Comparison of ENCODE assay signal across 1 cellular context in the genomic region with DNA sequence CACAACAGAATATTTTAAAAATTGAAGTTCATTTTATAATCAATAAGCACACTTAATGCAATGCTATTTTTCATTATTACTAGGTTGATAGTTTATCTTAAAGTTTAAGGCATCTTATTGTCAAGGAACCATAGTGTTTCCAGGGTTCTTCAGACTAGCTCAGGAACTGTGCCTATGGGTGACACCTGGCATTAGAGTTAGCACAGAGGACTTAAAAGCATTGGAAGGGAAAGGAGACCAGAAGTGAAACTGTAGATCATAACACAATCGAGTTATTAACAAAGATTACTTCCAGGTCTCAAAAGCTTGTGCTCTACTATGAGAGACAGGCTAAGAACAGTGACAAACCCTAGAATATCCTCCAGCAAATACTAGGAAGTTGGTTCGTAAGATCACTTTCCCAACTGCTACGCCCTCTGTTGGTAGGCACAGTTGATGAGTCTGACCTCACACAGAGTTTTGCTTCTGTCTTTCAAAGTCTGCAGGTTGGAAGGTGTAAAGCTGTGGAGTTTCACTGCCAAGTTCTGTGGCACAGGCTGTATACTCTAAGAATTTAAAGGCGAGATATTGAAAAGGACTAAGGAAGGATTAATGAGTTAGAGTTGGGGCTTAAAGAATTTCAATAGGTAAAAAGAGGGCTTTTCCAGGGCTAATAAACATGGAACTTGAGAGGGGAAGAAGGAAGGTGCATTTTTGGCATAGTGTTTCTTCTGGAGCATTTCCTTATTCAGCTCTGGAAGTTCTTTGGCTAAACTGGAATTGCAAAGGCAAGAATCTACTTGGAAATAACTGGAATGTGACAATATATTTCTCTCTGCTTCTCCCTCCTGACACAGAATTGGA.
TF ChIP-seq lines count a peak whose summit lies in the region.

No MANE protein-coding gene starts in this region.

TF ChIP-seq in HepG2, 621 proteins besides CTCF, POLR2A, EP300 and RAD21 (continued from another document and continues in another):
- TF ChIP-seq, protein P1, sequence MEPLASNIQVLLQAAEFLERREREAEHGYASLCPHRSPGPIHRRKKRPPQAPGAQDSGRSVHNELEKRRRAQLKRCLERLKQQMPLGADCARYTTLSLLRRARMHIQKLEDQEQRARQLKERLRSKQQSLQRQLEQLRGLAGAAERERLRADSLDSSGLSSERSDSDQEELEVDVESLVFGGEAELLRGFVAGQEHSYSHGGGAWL (CRISPR knock-in tag; IDR thresholded peaks at IDR 0.05) = no peak
- TF ChIP-seq SRY (CRISPR knock-in tag; IDR thresholded peaks at IDR 0.05) (no peak), ZNF543 (CRISPR knock-in tag; IDR thresholded peaks at IDR 0.05) (no peak), SRSF9 (IDR thresholded peaks at IDR 0.05; ENCODE audit: borderline replicate concordance, insufficient read depth, low read depth, low read length, poor library complexity, severe bottlenecking) (no peak), ZNF550 (CRISPR knock-in tag; IDR thresholded peaks at IDR 0.05; ENCODE audit: borderline replicate concordance) (no peak), SETDB1 (CRISPR knock-in tag; IDR thresholded peaks at IDR 0.05; ENCODE audit: borderline replicate concordance) (no peak), RAD51 (IDR thresholded peaks at IDR 0.05; ENCODE audit: borderline replicate concordance) (no peak), MYC (CRISPR knock-in tag; IDR thresholded peaks at IDR 0.05; ENCODE audit: borderline replicate concordance) (no peak), TCF7L2 (IDR thresholded peaks at IDR 0.05; ENCODE audit: low read depth, low read length) (no peak), NFYB (CRISPR knock-in tag; IDR thresholded peaks at IDR 0.05) (no peak), TCF12 (IDR thresholded peaks at IDR 0.05) (no peak), TCF12 (CRISPR knock-in tag; IDR thresholded peaks at IDR 0.05) (no peak), CENPT (CRISPR knock-in tag; IDR thresholded peaks at IDR 0.05; ENCODE audit: low read depth) (no peak), SMARCE1 (IDR thresholded peaks at IDR 0.05; ENCODE audit: borderline replicate concordance) (no peak), AGO2 (optimal IDR thresholded peaks at IDR 0.05; ENCODE audit: low read depth, low read length) (no peak), TBX3 (IDR thresholded peaks at IDR 0.05; ENCODE audit: borderline replicate concordance) (no peak), CBX2 (IDR thresholded peaks at IDR 0.05; ENCODE audit: low read depth, low read length) (no peak), CBX2 (CRISPR knock-in tag; IDR thresholded peaks at IDR 0.05; ENCODE audit: low read depth) (no peak), POLR2AphosphoS5 (IDR thresholded peaks at IDR 0.05; ENCODE audit: low read depth, low read length) (no peak), BHLHE40 (IDR thresholded peaks at IDR 0.05; ENCODE audit: low read length) (no peak), MAFG (CRISPR knock-in tag; IDR thresholded peaks at IDR 0.05) (no peak), ZSCAN22 (CRISPR knock-in tag; IDR thresholded peaks at IDR 0.05) (no peak), KDM3A (CRISPR knock-in tag; IDR thresholded peaks at IDR 0.05; ENCODE audit: low read depth) (no peak), GATA4 (IDR thresholded peaks at IDR 0.05; ENCODE audit: borderline replicate concordance, low read depth) (no peak), TBX2 (CRISPR knock-in tag; IDR thresholded peaks at IDR 0.05; ENCODE audit: borderline replicate concordance) (no peak), ZBTB7A (CRISPR knock-in tag; IDR thresholded peaks at IDR 0.05) (no peak), RARA (CRISPR knock-in tag; IDR thresholded peaks at IDR 0.05) (no peak), SMAD9 (CRISPR knock-in tag; IDR thresholded peaks at IDR 0.05) (no peak), ZNF431 (CRISPR knock-in tag; IDR thresholded peaks at IDR 0.05; ENCODE audit: borderline replicate concordance, low read depth) (no peak)
- TF ChIP-seq, protein P2, sequence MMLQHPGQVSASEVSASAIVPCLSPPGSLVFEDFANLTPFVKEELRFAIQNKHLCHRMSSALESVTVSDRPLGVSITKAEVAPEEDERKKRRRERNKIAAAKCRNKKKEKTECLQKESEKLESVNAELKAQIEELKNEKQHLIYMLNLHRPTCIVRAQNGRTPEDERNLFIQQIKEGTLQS (CRISPR knock-in tag; IDR thresholded peaks at IDR 0.05) = no peak
- TF ChIP-seq, protein P3, sequence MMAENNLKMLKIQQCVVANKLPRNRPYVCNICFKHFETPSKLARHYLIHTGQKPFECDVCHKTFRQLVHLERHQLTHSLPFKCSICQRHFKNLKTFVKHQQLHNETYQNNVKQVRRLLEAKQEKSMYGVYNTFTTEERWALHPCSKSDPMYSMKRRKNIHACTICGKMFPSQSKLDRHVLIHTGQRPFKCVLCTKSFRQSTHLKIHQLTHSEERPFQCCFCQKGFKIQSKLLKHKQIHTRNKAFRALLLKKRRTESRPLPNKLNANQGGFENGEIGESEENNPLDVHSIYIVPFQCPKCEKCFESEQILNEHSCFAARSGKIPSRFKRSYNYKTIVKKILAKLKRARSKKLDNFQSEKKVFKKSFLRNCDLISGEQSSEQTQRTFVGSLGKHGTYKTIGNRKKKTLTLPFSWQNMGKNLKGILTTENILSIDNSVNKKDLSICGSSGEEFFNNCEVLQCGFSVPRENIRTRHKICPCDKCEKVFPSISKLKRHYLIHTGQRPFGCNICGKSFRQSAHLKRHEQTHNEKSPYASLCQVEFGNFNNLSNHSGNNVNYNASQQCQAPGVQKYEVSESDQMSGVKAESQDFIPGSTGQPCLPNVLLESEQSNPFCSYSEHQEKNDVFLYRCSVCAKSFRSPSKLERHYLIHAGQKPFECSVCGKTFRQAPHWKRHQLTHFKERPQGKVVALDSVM (CRISPR knock-in tag; IDR thresholded peaks at IDR 0.05) = no peak
- TF ChIP-seq, protein P4, sequence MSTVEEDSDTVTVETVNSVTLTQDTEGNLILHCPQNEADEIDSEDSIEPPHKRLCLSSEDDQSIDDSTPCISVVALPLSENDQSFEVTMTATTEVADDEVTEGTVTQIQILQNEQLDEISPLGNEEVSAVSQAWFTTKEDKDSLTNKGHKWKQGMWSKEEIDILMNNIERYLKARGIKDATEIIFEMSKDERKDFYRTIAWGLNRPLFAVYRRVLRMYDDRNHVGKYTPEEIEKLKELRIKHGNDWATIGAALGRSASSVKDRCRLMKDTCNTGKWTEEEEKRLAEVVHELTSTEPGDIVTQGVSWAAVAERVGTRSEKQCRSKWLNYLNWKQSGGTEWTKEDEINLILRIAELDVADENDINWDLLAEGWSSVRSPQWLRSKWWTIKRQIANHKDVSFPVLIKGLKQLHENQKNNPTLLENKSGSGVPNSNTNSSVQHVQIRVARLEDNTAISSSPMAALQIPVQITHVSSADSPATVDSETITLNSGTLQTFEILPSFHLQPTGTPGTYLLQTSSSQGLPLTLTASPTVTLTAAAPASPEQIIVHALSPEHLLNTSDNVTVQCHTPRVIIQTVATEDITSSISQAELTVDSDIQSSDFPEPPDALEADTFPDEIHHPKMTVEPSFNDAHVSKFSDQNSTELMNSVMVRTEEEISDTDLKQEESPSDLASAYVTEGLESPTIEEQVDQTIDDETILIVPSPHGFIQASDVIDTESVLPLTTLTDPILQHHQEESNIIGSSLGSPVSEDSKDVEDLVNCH (CRISPR knock-in tag; IDR thresholded peaks at IDR 0.05) = no peak
- TF ChIP-seq, protein P5, sequence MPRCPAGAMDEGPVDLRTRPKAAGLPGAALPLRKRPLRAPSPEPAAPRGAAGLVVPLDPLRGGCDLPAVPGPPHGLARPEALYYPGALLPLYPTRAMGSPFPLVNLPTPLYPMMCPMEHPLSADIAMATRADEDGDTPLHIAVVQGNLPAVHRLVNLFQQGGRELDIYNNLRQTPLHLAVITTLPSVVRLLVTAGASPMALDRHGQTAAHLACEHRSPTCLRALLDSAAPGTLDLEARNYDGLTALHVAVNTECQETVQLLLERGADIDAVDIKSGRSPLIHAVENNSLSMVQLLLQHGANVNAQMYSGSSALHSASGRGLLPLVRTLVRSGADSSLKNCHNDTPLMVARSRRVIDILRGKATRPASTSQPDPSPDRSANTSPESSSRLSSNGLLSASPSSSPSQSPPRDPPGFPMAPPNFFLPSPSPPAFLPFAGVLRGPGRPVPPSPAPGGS (CRISPR knock-in tag; IDR thresholded peaks at IDR 0.05) = no peak
- TF ChIP-seq, protein P6, sequence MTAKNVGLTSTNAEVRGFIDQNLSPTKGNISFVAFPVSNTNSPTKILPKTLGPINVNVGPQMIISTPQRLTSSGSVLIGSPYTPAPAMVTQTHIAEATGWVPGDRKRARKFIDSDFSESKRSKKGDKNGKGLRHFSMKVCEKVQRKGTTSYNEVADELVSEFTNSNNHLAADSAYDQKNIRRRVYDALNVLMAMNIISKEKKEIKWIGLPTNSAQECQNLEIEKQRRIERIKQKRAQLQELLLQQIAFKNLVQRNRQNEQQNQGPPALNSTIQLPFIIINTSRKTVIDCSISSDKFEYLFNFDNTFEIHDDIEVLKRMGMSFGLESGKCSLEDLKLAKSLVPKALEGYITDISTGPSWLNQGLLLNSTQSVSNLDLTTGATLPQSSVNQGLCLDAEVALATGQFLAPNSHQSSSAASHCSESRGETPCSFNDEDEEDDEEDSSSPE (CRISPR knock-in tag; IDR thresholded peaks at IDR 0.05) = no peak
- TF ChIP-seq, protein P7, sequence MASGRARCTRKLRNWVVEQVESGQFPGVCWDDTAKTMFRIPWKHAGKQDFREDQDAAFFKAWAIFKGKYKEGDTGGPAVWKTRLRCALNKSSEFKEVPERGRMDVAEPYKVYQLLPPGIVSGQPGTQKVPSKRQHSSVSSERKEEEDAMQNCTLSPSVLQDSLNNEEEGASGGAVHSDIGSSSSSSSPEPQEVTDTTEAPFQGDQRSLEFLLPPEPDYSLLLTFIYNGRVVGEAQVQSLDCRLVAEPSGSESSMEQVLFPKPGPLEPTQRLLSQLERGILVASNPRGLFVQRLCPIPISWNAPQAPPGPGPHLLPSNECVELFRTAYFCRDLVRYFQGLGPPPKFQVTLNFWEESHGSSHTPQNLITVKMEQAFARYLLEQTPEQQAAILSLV (CRISPR knock-in tag; IDR thresholded peaks at IDR 0.05; ENCODE audit: borderline replicate concordance) = no peak
- TF ChIP-seq, protein P8, sequence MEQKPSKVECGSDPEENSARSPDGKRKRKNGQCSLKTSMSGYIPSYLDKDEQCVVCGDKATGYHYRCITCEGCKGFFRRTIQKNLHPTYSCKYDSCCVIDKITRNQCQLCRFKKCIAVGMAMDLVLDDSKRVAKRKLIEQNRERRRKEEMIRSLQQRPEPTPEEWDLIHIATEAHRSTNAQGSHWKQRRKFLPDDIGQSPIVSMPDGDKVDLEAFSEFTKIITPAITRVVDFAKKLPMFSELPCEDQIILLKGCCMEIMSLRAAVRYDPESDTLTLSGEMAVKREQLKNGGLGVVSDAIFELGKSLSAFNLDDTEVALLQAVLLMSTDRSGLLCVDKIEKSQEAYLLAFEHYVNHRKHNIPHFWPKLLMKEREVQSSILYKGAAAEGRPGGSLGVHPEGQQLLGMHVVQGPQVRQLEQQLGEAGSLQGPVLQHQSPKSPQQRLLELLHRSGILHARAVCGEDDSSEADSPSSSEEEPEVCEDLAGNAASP (CRISPR knock-in tag; IDR thresholded peaks at IDR 0.05; ENCODE audit: borderline replicate concordance) = peak; percentile 60; the same call in 1 of the 2 replicates
- TF ChIP-seq, protein P9, sequence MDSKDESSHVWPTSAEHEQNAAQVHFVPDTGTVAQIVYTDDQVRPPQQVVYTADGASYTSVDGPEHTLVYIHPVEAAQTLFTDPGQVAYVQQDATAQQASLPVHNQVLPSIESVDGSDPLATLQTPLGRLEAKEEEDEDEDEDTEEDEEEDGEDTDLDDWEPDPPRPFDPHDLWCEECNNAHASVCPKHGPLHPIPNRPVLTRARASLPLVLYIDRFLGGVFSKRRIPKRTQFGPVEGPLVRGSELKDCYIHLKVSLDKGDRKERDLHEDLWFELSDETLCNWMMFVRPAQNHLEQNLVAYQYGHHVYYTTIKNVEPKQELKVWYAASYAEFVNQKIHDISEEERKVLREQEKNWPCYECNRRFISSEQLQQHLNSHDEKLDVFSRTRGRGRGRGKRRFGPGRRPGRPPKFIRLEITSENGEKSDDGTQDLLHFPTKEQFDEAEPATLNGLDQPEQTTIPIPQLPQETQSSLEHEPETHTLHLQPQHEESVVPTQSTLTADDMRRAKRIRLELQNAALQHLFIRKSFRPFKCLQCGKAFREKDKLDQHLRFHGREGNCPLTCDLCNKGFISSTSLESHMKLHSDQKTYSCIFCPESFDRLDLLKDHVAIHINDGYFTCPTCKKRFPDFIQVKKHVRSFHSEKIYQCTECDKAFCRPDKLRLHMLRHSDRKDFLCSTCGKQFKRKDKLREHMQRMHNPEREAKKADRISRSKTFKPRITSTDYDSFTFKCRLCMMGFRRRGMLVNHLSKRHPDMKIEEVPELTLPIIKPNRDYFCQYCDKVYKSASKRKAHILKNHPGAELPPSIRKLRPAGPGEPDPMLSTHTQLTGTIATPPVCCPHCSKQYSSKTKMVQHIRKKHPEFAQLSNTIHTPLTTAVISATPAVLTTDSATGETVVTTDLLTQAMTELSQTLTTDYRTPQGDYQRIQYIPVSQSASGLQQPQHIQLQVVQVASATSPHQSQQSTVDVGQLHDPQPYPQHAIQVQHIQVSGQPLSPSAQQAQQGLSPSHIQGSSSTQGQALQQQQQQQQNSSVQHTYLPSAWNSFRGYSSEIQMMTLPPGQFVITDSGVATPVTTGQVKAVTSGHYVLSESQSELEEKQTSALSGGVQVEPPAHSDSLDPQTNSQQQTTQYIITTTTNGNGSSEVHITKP (CRISPR knock-in tag; IDR thresholded peaks at IDR 0.05; ENCODE audit: low read depth) = no peak
- TF ChIP-seq, protein P10, sequence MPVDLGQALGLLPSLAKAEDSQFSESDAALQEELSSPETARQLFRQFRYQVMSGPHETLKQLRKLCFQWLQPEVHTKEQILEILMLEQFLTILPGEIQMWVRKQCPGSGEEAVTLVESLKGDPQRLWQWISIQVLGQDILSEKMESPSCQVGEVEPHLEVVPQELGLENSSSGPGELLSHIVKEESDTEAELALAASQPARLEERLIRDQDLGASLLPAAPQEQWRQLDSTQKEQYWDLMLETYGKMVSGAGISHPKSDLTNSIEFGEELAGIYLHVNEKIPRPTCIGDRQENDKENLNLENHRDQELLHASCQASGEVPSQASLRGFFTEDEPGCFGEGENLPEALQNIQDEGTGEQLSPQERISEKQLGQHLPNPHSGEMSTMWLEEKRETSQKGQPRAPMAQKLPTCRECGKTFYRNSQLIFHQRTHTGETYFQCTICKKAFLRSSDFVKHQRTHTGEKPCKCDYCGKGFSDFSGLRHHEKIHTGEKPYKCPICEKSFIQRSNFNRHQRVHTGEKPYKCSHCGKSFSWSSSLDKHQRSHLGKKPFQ (CRISPR knock-in tag; IDR thresholded peaks at IDR 0.05; ENCODE audit: insufficient replicate concordance) = no peak
- TF ChIP-seq, protein P11, sequence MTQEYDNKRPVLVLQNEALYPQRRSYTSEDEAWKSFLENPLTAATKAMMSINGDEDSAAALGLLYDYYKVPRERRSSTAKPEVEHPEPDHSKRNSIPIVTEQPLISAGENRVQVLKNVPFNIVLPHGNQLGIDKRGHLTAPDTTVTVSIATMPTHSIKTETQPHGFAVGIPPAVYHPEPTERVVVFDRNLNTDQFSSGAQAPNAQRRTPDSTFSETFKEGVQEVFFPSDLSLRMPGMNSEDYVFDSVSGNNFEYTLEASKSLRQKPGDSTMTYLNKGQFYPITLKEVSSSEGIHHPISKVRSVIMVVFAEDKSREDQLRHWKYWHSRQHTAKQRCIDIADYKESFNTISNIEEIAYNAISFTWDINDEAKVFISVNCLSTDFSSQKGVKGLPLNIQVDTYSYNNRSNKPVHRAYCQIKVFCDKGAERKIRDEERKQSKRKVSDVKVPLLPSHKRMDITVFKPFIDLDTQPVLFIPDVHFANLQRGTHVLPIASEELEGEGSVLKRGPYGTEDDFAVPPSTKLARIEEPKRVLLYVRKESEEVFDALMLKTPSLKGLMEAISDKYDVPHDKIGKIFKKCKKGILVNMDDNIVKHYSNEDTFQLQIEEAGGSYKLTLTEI (CRISPR knock-in tag; conservative IDR thresholded peaks at IDR 0.05) = no peak
